11 cellular contexts compared by ENCODE assay signal in the genomic region with DNA sequence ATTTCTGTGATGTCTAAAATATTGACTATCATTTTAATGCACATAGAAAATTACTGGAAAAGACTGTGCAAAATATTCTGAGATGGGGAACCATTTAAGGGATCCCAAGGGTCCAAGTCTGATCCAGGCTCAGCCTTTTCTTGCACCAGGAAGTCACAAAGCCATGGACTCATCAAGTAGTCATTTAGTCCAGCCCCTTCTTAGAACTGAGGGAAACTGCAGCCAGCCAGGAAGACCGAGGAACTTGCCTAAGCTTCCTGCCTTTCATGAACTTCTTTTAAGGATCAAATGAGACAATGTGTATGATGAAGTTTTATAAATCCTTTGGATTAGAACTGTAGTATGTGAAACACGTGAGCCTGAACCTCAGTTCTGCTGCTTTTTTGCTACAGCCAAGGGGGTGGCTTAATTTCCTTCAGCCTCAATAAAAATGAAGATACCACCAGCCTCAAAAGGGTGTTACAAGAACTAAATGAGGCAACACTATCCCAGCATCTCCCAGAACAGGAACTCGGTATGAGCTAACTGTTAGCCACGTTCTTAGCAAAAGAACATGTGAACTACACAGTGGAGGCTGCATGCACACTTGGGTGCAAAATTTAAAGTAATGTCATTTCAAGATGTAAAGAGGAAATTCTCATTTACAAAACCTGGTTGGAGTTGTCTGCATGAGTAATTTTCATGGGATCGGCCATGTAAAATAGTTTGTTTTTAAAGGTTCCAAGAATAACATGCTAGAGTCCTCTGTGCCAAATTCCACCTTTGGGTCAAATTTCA.
DNase-seq lines count a peak whose midpoint lies in the region; ATAC-seq, FAIRE-seq and TF ChIP-seq lines count a peak whose summit lies in the region.
"Had no signal": no experiment of that assay in that cellular context is flagged by ENCODE, and none has a peak within 500 bp of the region (broad histone marks: within the 10 kb centered on the region; RNA-seq: fewer than 3 reads in every experiment).

No MANE protein-coding gene starts in this region.

- H3K4me3 Mint-ChIP-seq in MCF 10A (ENCODE audit: unreplicated experiment), result peak overlapping the region; percentile 29
- H3K4me3 Mint-ChIP-seq: nephron had no signal

- H3K36me3 Mint-ChIP-seq in MCF 10A (ENCODE audit: insufficient read depth, unreplicated experiment), result peaks cover 9% of the 10 kb centered on the region

- DNase-seq in MCF 10A (ENCODE audit: unreplicated experiment) (peak; percentile 80), breast epithelium (ENCODE audit: low spot score in 2 of 2) (no peak), bronchial epithelial cell (ENCODE audit: low read depth) (peak; percentile 74), left lung (no peak), upper lobe of left lung (peak in 1 of 2 donors; percentile 36), SHP77 (lab: John Stamatoyannopoulos, UW) (no peak), amniotic stem cell (lab: John Stamatoyannopoulos, UW) (no peak), COLO668 (lab: John Stamatoyannopoulos, UW; ENCODE audit: unreplicated experiment) (no peak)
- DNase-seq: NCI-H446 had no signal

- no peaks in the 10 kb centered on the region for H3K9me3 Mint-ChIP-seq in MCF 10A (ENCODE audit: unreplicated experiment)
- H3K9me3 Mint-ChIP-seq: nephron had no signal

- H3K4me1 Mint-ChIP-seq in MCF 10A (ENCODE audit: insufficient read depth, unreplicated experiment), result peaks cover 42% of the 10 kb centered on the region

- peak; percentile 42 for ATAC-seq in left lung
- peak; percentile 59 to 71 for ATAC-seq in upper lobe of left lung (ENCODE audit: low FRiP score in 2 of 2)

- H3K27me3 ChIP-seq in breast epithelium, result no peaks in the 10 kb centered on the region
- no peaks in the 10 kb centered on the region for H3K27me3 ChIP-seq in bronchial epithelial cell (ENCODE audit: control insufficient read depth, insufficient read depth, low read length)
- no peaks in the 10 kb centered on the region for H3K27me3 ChIP-seq in left lung
- no peaks in the 10 kb centered on the region for H3K27me3 ChIP-seq in upper lobe of left lung

- 37 to 45% methylated on average over 5 of the region's 5 CpGs for WGBS in upper lobe of left lung, 2 donors

- H3K27ac ChIP-seq in breast epithelium (peak overlapping the region in 1 of 2 donors; percentile 44), left lung (peak overlapping the region; percentile 49 to 83), upper lobe of left lung (peak overlapping the region; percentile 34 to 83 (median 62))

- BruUV-seq in MCF 10A (replicated peaks; lab: Mats Ljungman, UMichigan), result no TSS peak

- no peaks in the 10 kb centered on the region for H3K27me3 Mint-ChIP-seq in MCF 10A (ENCODE audit: insufficient read depth, unreplicated experiment)

- intact Hi-C loops in MCF 10A (cut with micrococcal nuclease) (no loop called here), breast epithelium (cut with DNase I; ENCODE audit: low total_unique reads) (no loop called here), left lung (cut with DNase I) (no loop called here)

- peaks cover 4 to 5% of the 10 kb centered on the region in 2 donors for H3K4me1 ChIP-seq in breast epithelium
- H3K4me1 ChIP-seq in left lung, result peaks cover 14 to 58% of the 10 kb centered on the region in 2 donors
- H3K4me1 ChIP-seq in upper lobe of left lung, result peaks cover 39 to 56% (median 54%) of the 10 kb centered on the region in 4 donors

- H3K36me3 ChIP-seq in breast epithelium (no peaks in the 10 kb centered on the region), bronchial epithelial cell (ENCODE audit: control insufficient read depth, insufficient read depth, low read length) (no peaks in the 10 kb centered on the region), left lung (no peaks in the 10 kb centered on the region), upper lobe of left lung (no peaks in the 10 kb centered on the region)

- CTCF ChIA-PET in MCF 10A (lab: Yijun Ruan, JAX), result no interaction called here

- peak overlapping the region; percentile 65 for H3K27ac Mint-ChIP-seq in MCF 10A (ENCODE audit: low read depth, unreplicated experiment)
- H3K27ac Mint-ChIP-seq: nephron had no signal

- FAIRE-seq in bronchial epithelial cell (lab: Jason Lieb, UNC), result no peak
- FAIRE-seq: A204.1 had no signal

- POLR2A ChIA-PET in MCF 10A (lab: Yijun Ruan, JAX), result interaction anchor here (5.3 kb wide), 1 partner anchor 81 kb away, joined by 49 read pairs; a partner anchor contains a TSS

- peak in 2 of 4 donors; percentile 8 to 60 for TF ChIP-seq EP300 in upper lobe of left lung (IDR thresholded peaks at IDR 0.05)

- TF ChIP-seq CTCF in MCF 10A (IDR thresholded peaks at IDR 0.05; ENCODE audit: unreplicated experiment), result no peak
- TF ChIP-seq CTCF in breast epithelium (IDR thresholded peaks at IDR 0.05), result no peak
- TF ChIP-seq CTCF in bronchial epithelial cell (IDR thresholded peaks at IDR 0.05; ENCODE audit: insufficient read depth, low read length, severe bottlenecking), result no peak
- TF ChIP-seq CTCF in left lung (IDR thresholded peaks at IDR 0.05), result no peak
- TF ChIP-seq CTCF in upper lobe of left lung (IDR thresholded peaks at IDR 0.05), result no peak

- H3K4me3 ChIP-seq in breast epithelium, result no peak overlapping the region
- no peak overlapping the region for H3K4me3 ChIP-seq in bronchial epithelial cell (ENCODE audit: low read depth, low read length)
- H3K4me3 ChIP-seq in left lung, result no peak overlapping the region
- no peak overlapping the region for H3K4me3 ChIP-seq in upper lobe of left lung

- H3K9me3 ChIP-seq in breast epithelium (no peaks in the 10 kb centered on the region), left lung (no peaks in the 10 kb centered on the region), upper lobe of left lung (no peaks in the 10 kb centered on the region)

- TF ChIP-seq POLR2A in breast epithelium (IDR thresholded peaks at IDR 0.05) (no peak), upper lobe of left lung (IDR thresholded peaks at IDR 0.05) (no peak)

Comparison
In these comparisons a context has a peak if more than half of its experiments do, and no peak if none do; other contexts are left out.
1. DNase-seq: peak in MCF 10A (single experiment) and bronchial epithelial cell (single experiment); none in breast epithelium (0 of 2), left lung (0 of 2), SHP77 (0 of 2), amniotic stem cell (single experiment) and COLO668 (single experiment).